17 cellular contexts compared by ENCODE assay signal in the genomic region with DNA sequence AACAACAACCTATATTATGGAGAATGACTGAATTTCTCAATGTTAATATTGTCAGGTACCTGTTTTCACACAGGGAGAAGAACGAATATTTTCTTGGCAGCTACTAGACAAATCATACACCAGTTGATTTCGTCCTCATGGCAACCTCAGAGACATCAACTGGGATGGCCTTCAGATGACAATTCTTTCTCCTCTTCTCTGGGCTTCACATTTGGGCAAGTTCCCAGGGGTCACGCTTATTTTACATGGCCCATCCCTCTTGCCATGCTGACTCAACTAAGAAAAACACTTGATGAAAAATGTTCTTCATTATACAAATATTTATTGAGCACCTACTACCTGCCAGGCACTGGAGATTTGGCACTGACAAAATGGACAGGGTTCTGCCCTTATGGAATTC.
"Had no signal": no experiment of that assay in that cellular context is flagged by ENCODE, and none has a peak within 500 bp of the region (broad histone marks: within the 10 kb centered on the region; RNA-seq: fewer than 3 reads in every experiment).

No MANE protein-coding gene starts in this region.

- H3K4me3 ChIP-seq: esophagus squamous epithelium, psoas muscle, right lobe of liver, smooth muscle cell, stomach, testis had no signal

- H3K27ac Mint-ChIP-seq: activated naive CD8-positive, alpha-beta T cell treated with anti-CD3 and anti-CD28 coated beads, Interleukin-2, amount 10 ng/mL, durations not matched to agents 7 days and 5 days; activated T-helper 1 cell treated with anti-CD3 and anti-CD28 coated beads, Interleukin-12 subunit alpha, Interleukin-12 subunit beta, Interleukin-2, Interleukin-4 antibody, amounts not matched to agents 30 ng/mL and 10 ng/mL and 1 ng/mL, durations not matched to agents 14 hours and 24 hours and 36 hours; brain; T-helper 1 cell treated with Interleukin-12 subunit alpha and Interleukin-12 subunit beta and Interleukin-4 antibody, amounts not matched to agents 30 μg/mL and 1 μg/mL, for 36 hours had no signal

- ATAC-seq: naive thymus-derived CD4-positive, alpha-beta T cell; psoas muscle; right lobe of liver had no signal

- H3K4me3 Mint-ChIP-seq: activated naive CD8-positive, alpha-beta T cell treated with anti-CD3 and anti-CD28 coated beads, Interleukin-2, amount 10 ng/mL, durations not matched to agents 7 days and 5 days; activated T-helper 1 cell treated with anti-CD3 and anti-CD28 coated beads, Interleukin-12 subunit alpha, Interleukin-12 subunit beta, Interleukin-2, Interleukin-4 antibody, amounts not matched to agents 30 ng/mL and 10 ng/mL and 1 ng/mL, durations not matched to agents 14 hours and 24 hours and 36 hours; brain; T-helper 1 cell treated with Interleukin-12 subunit alpha and Interleukin-12 subunit beta and Interleukin-4 antibody, amounts not matched to agents 30 μg/mL and 1 μg/mL, for 36 hours had no signal

- H3K27me3 ChIP-seq: esophagus squamous epithelium, right lobe of liver, stomach, testis had no signal

- H3K9me3 ChIP-seq: esophagus squamous epithelium, psoas muscle, right lobe of liver, stomach, testis had no signal

- H3K36me3 ChIP-seq: esophagus squamous epithelium, right lobe of liver, stomach had no signal

- H3K36me3 Mint-ChIP-seq: activated naive CD8-positive, alpha-beta T cell treated with anti-CD3 and anti-CD28 coated beads, Interleukin-2, amount 10 ng/mL, durations not matched to agents 7 days and 5 days had no signal

- H3K27ac ChIP-seq: esophagus squamous epithelium, psoas muscle, right lobe of liver, testis had no signal

- H3K9me3 Mint-ChIP-seq: activated T-helper 1 cell treated with anti-CD3 and anti-CD28 coated beads, Interleukin-12 subunit alpha, Interleukin-12 subunit beta, Interleukin-2, Interleukin-4 antibody, amounts not matched to agents 30 ng/mL and 10 ng/mL and 1 ng/mL, durations not matched to agents 14 hours and 24 hours and 36 hours; naive thymus-derived CD4-positive, alpha-beta T cell; T-helper 1 cell treated with Interleukin-12 subunit alpha and Interleukin-12 subunit beta and Interleukin-4 antibody, amounts not matched to agents 30 μg/mL and 1 μg/mL, for 36 hours had no signal

- DNase-seq: activated CD4-positive, alpha-beta T cell treated with anti-CD3 and anti-CD28 coated beads for 1 hour; activated CD8-positive, alpha-beta memory T cell treated with anti-CD3 and anti-CD28 coated beads for 24 hours; activated naive CD8-positive, alpha-beta T cell treated with anti-CD3 and anti-CD28 coated beads, Interleukin-2, amount 10 ng/mL, durations not matched to agents 7 days and 5 days; cortex of kidney; effector CD4-positive, alpha-beta T cell; esophagus squamous epithelium; mesendoderm; naive thymus-derived CD4-positive, alpha-beta T cell; psoas muscle; right lobe of liver; stimulated activated CD4-positive, alpha-beta T cell treated with anti-CD3 and anti-CD28 coated beads, Interleukin-4, amount 100 ng/mL, for 1 hour; stomach; testis had no signal
